1 cellular context compared by ENCODE assay signal in the genomic region with DNA sequence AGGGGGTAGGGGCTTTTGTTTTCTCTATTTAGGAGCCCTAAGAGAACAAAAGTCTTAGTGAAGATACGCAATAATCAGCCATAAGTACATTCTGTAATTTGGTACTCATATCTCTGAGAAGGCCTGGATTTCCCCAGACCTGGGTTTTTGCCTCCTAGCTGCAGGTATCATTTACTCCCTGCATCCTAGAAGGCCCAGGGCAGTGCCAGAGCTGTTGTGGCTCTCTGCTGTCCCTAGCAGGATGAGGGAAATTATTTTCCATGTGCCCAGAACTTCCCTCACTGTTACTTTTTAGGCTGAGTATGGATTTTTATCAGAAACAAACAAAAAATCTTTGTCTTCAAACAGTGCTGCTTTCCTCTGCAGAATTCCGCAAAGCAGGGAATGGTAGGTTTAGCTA.
TF ChIP-seq lines count a peak whose summit lies in the region.

No MANE protein-coding gene starts in this region.

TF ChIP-seq in GM23338, 12 proteins besides CTCF, POLR2A, EP300 and RAD21 (continued from another document):
- TF ChIP-seq ZNF331 (CRISPR knock-in tag; IDR thresholded peaks at IDR 0.05; ENCODE audit: low read depth) (no peak), STAT1 (IDR thresholded peaks at IDR 0.05; ENCODE audit: unreplicated experiment) (no peak)
